In genomic region chr10:50552771-50553535, GRCh38 we compare ENCODE assay signal across 9 cellular contexts.
DNase-seq lines count a peak whose midpoint lies in the region; ATAC-seq and TF ChIP-seq lines count a peak whose summit lies in the region.
"Had no signal": no experiment of that assay in that cellular context is flagged by ENCODE, and none has a peak within 500 bp of the region (broad histone marks: within the 10 kb centered on the region; RNA-seq: fewer than 3 reads in every experiment).

No MANE protein-coding gene starts in this region.

- TF ChIP-seq CTCF in mesothelial cell of epicardium (IDR thresholded peaks at IDR 0.05; ENCODE audit: unreplicated experiment) = no peak

- H3K4me3 Mint-ChIP-seq in mesothelial cell of epicardium = no peak overlapping the region
- H3K4me3 Mint-ChIP-seq: brain had no signal

- DNase-seq in activated naive CD4-positive, alpha-beta T cell treated with Interleukin-2 at 50 U/mL for 16 hours = peak; percentile 35
- no peak for DNase-seq in activated naive CD4-positive, alpha-beta T cell (lab: John Stamatoyannopoulos, UW)
- DNase-seq in activated CD4-positive, alpha-beta T cell treated with anti-CD3 and anti-CD28 coated beads, Interleukin-2, amount 50 U/mL, for 1 hour = peak; percentile 15
- DNase-seq in left lobe of liver (ENCODE audit: low spot score) (no peak), mesothelial cell of epicardium (ENCODE audit: low spot score in 2 of 2, unreplicated experiment in 2 of 2) (no peak), GOT3 (lab: John Stamatoyannopoulos, UW) (no peak)

- no peaks in the 10 kb centered on the region for H3K27me3 Mint-ChIP-seq in mesothelial cell of epicardium (ENCODE audit: low read depth)
- H3K27me3 Mint-ChIP-seq: brain had no signal

- ATAC-seq in HG03039 (IDR thresholded peaks at IDR 0.05; ENCODE audit: unreplicated experiment) = peak; percentile 72
- peak; percentile 36 for ATAC-seq in left lobe of liver
- no peak for ATAC-seq in HG03139 (IDR thresholded peaks at IDR 0.05; ENCODE audit: unreplicated experiment)

- peaks cover under 1% of the 10 kb centered on the region for H3K36me3 Mint-ChIP-seq in mesothelial cell of epicardium

- no peak overlapping the region for H3K27ac Mint-ChIP-seq in mesothelial cell of epicardium

- peaks cover 13% of the 10 kb centered on the region for H3K9me3 Mint-ChIP-seq in mesothelial cell of epicardium

- H3K4me1 Mint-ChIP-seq in mesothelial cell of epicardium = peaks cover 30% of the 10 kb centered on the region

Comparison
In these comparisons a context has a peak if more than half of its experiments do, and no peak if none do; other contexts are left out.
1. DNase-seq: peak in activated naive CD4-positive, alpha-beta T cell treated with Interleukin-2 at 50 U/mL for 16 hours (single experiment) and activated CD4-positive, alpha-beta T cell treated with anti-CD3 and anti-CD28 coated beads, Interleukin-2, amount 50 U/mL, for 1 hour (single experiment); none in activated naive CD4-positive, alpha-beta T cell (0 of 4), left lobe of liver (single experiment), mesothelial cell of epicardium (0 of 2) and GOT3 (single experiment).